In genomic region chr18:31041346-31042067, GRCh38 we compare ENCODE assay signal across 10 cellular contexts. TPM values are rescaled to one million over a fixed set of nuclear protein-coding genes. Genes with fewer than 3 reads are reported as not detected.
A peak's percentile ranks its signal among the peaks of the same experiment; 100 is the strongest.
DNase-seq lines count a peak whose midpoint lies in the region; ATAC-seq, FAIRE-seq and TF ChIP-seq lines count a peak whose summit lies in the region.
"Had no signal": no experiment of that assay in that cellular context is flagged by ENCODE, and none has a peak within 500 bp of the region (broad histone marks: within the 10 kb centered on the region; RNA-seq: fewer than 3 reads in every experiment).

No MANE protein-coding gene starts in this region.

- no peak for TF ChIP-seq CTCF in breast epithelium (IDR thresholded peaks at IDR 0.05)
- no peak for TF ChIP-seq CTCF in kidney (IDR thresholded peaks at IDR 0.05; ENCODE audit: borderline replicate concordance, extremely low read depth, insufficient read depth)
- TF ChIP-seq CTCF in thoracic aorta (IDR thresholded peaks at IDR 0.05) = no peak

- DNase-seq in activated CD4-positive, alpha-beta T cell treated with anti-CD3 and anti-CD28 coated beads for 48 hours = peak; percentile 5
- no peak for DNase-seq in activated CD4-positive, alpha-beta T cell treated with anti-CD3 and anti-CD28 coated beads, Interleukin-2, amount 50 U/mL, for 1 hour
- no peak for DNase-seq in breast epithelium (ENCODE audit: low spot score in 2 of 2)
- DNase-seq in kidney = peak; percentile 59
- DNase-seq in thoracic aorta (ENCODE audit: low spot score) = no peak
- no peak for DNase-seq in Kasumi-1 (lab: John Stamatoyannopoulos, UW)
- DNase-seq in DMS153 treated with DMSO at 0.1 percent for 48 hours (lab: John Stamatoyannopoulos, UW; ENCODE audit: unreplicated experiment) = no peak

- no peak for ATAC-seq in thoracic aorta (ENCODE audit: insufficient number of reproducible peaks, low FRiP score, low read depth)
- no peak for ATAC-seq in GM19035 (IDR thresholded peaks at IDR 0.05; ENCODE audit: unreplicated experiment)
- ATAC-seq: natural killer cell treated with Interleukin-12 subunit alpha and Interleukin-12 subunit beta and Interleukin-15 and Interleukin-18, amount 100 ng/mL, for 72 hours had no signal

- H3K9ac ChIP-seq in kidney (ENCODE audit: low read length in 2 of 2) = no peak overlapping the region

- no peak for TF ChIP-seq POLR2A in breast epithelium (IDR thresholded peaks at IDR 0.05)

- intact Hi-C loops in breast epithelium (cut with DNase I; ENCODE audit: low total_unique reads) = no loop called here
- intact Hi-C loops in kidney (cut with DNase I) = no loop called here

- no peak for FAIRE-seq in kidney (lab: Jason Lieb, UNC)
- FAIRE-seq: HTR-8/SVneo had no signal

- H3K4me1 ChIP-seq in breast epithelium (no peaks in the 10 kb centered on the region), kidney (ENCODE audit: control insufficient read depth in 1 of 2, insufficient read depth in 1 of 2, low read depth in 1 of 2, low read length in 2 of 2) (peaks cover 0 to 3% of the 10 kb centered on the region in 2 donors), thoracic aorta (ENCODE audit: control insufficient read depth in 1 of 2, low read depth in 2 of 2) (peaks cover 0 to 17% of the 10 kb centered on the region in 2 donors)

- H3K9me3 ChIP-seq in breast epithelium (no peaks in the 10 kb centered on the region), kidney (ENCODE audit: control insufficient read depth in 1 of 2, low read length in 2 of 2) (no peaks in the 10 kb centered on the region), thoracic aorta (no peaks in the 10 kb centered on the region)

- no peaks in the 10 kb centered on the region for H3K36me3 ChIP-seq in breast epithelium
- no peaks in the 10 kb centered on the region for H3K36me3 ChIP-seq in kidney (ENCODE audit: control insufficient read depth in 1 of 2, insufficient read depth in 2 of 2, low read length in 2 of 2)
- H3K36me3 ChIP-seq in thoracic aorta = no peaks in the 10 kb centered on the region

- H3K27ac ChIP-seq in breast epithelium = peak overlapping the region; percentile 81 to 84
- no peak overlapping the region for H3K27ac ChIP-seq in kidney (ENCODE audit: low read depth in 2 of 2, low read length in 2 of 2)
- H3K27ac ChIP-seq in thoracic aorta = peak overlapping the region in 1 of 2 donors; percentile 11

- H3K27me3 ChIP-seq in breast epithelium = peaks cover 0 to 41% of the 10 kb centered on the region in 2 donors
- no peaks in the 10 kb centered on the region for H3K27me3 ChIP-seq in thoracic aorta (replicated peaks; ENCODE audit: insufficient read depth)

- H3K4me3 ChIP-seq in breast epithelium (peak overlapping the region in 2 of 3 donors; percentile 55 to 70), kidney (ENCODE audit: low read length in 2 of 2) (no peak overlapping the region), thoracic aorta (peak overlapping the region; percentile 62)

RNA-seq across cellular contexts. Expression of gene DSC3, which starts 1.0 kb away (rescaled TPM):
- total RNA-seq in breast epithelium = 10 to 100 TPM in 2 of 3 donors, not detected in 1; 17.0 to 54.3 TPM
- not detected for total RNA-seq in kidney
- not detected for polyA plus RNA-seq in kidney (ENCODE audit: insufficient read depth, low read depth, low replicate concordance)
- 10 to 100 TPM in 1 of 2 donors, 1 to 10 TPM in 1; 3.0 to 12.9 TPM for total RNA-seq in thoracic aorta
- total RNA-seq: natural killer cell treated with Interleukin-12 subunit alpha and Interleukin-12 subunit beta and Interleukin-15 and Interleukin-18, amount 100 ng/mL, for 72 hours had no signal

Comparison
In these comparisons a context has a peak if more than half of its experiments do, and no peak if none do; other contexts are left out.
1. DNase-seq: peak in activated CD4-positive, alpha-beta T cell treated with anti-CD3 and anti-CD28 coated beads for 48 hours (single experiment) and kidney (single experiment); none in activated CD4-positive, alpha-beta T cell treated with anti-CD3 and anti-CD28 coated beads, Interleukin-2, amount 50 U/mL, for 1 hour (single experiment), breast epithelium (0 of 2), thoracic aorta (single experiment), Kasumi-1 (0 of 2) and DMS153 treated with DMSO at 0.1 percent for 48 hours (single experiment).
2. H3K27ac ChIP-seq: peak in breast epithelium (2 of 2); none in kidney (0 of 2).
3. H3K4me3 ChIP-seq: peak in breast epithelium (2 of 3) and thoracic aorta (single experiment); none in kidney (0 of 2).